11 cellular contexts compared by ENCODE assay signal in the genomic region with DNA sequence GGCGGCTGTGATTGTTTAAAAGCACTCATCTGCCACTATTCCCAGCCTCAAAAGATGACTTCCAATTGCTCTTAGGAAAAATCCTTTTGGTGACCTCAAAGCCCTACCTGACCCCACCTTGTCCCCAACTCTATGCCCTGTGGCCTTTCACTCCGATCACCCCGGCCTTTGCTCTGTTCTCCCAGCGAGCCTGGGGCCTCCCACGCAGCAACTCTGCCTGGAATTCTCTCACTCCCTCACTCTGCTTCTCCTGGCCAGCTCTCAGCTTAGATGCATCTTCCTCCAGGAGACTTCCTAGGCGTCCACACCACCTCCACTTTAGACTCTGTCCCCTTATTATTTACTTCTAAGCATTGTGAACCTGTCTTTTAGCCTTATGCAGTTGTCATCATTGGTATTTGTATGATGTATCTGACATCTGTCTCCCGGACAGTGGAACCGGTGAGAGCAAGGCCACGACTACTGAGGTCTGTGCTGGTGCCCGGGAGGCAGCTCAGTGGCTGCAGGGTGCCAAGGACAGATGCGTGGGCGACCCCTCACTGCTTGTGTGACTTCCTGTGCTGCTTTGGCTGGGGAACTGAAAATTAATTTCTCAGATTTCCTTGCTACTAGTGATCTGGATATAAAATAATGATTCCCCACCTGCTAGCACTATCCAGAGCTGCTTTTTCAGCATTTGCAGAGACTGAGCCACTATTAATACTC.
DNase-seq lines count a peak whose midpoint lies in the region; ATAC-seq, FAIRE-seq and TF ChIP-seq lines count a peak whose summit lies in the region.
"Had no signal": no experiment of that assay in that cellular context is flagged by ENCODE, and none has a peak within 500 bp of the region (broad histone marks: within the 10 kb centered on the region; RNA-seq: fewer than 3 reads in every experiment).

No MANE protein-coding gene starts in this region.

- H3K4me1 ChIP-seq in neutrophil (ENCODE audit: control insufficient read depth in 1 of 2, insufficient read depth in 1 of 2, low read depth in 1 of 2, low read length in 1 of 2): peaks cover 76 to 87% of the 10 kb centered on the region in 2 experiments

- H3K9me3 ChIP-seq in neutrophil: no peaks in the 10 kb centered on the region
- H3K9me3 ChIP-seq: uterus had no signal

- no peak for DNase-seq in GM12892 (ENCODE audit: insufficient read length)
- DNase-seq in activated gamma-delta T cell treated with Interleukin-2 at 50 U/mL for 16 hours: peak; percentile 31
- DNase-seq in NCI-H226: no peak
- no peak for DNase-seq in cortex of kidney (lab: John Stamatoyannopoulos, UW)
- no peak for DNase-seq in NCI-H187 (lab: John Stamatoyannopoulos, UW)
- no peak for DNase-seq in LoVo (ENCODE audit: low spot score)
- DNase-seq: uterus had no signal

- peak overlapping the region; percentile 38 for H3K27ac ChIP-seq in neutrophil
- H3K27ac ChIP-seq: uterus had no signal

- ATAC-seq in HG02623 (IDR thresholded peaks at IDR 0.05; ENCODE audit: unreplicated experiment): peak; percentile 29

- no peak overlapping the region for H3K4me3 ChIP-seq in neutrophil (ENCODE audit: low read depth in 1 of 2, low read length in 1 of 2)
- H3K4me3 ChIP-seq: uterus had no signal

- TF ChIP-seq POLR2A in GM12892 (IDR thresholded peaks at IDR 0.05; ENCODE audit: low read depth, low read length): no peak

- no peaks in the 10 kb centered on the region for H3K27me3 ChIP-seq in neutrophil
- H3K27me3 ChIP-seq: uterus had no signal

- peak; percentile 79 for FAIRE-seq in GM12892 (lab: Jason Lieb, UNC)
- FAIRE-seq: D721Med, TTC549 had no signal

- no peaks in the 10 kb centered on the region for H3K36me3 ChIP-seq in neutrophil
- H3K36me3 ChIP-seq: uterus had no signal

- no peak for TF ChIP-seq CTCF in neutrophil (IDR thresholded peaks at IDR 0.05)
